8 cellular contexts compared by ENCODE assay signal in genomic region chr17:66673668-66674276, GRCh38.
A peak's percentile ranks its signal among the peaks of the same experiment; 100 is the strongest.
DNase-seq lines count a peak whose midpoint lies in the region; ATAC-seq and TF ChIP-seq lines count a peak whose summit lies in the region.

No MANE protein-coding gene starts in this region.

- peak overlapping the region; percentile 28 for H4K91ac ChIP-seq in neuronal stem cell (ENCODE audit: low read depth, low read length, poor library complexity)

- peaks cover 27% of the 10 kb centered on the region for H3K36me3 Mint-ChIP-seq in activated naive CD4-positive, alpha-beta T cell treated with anti-CD3 and anti-CD28 coated beads for 36 hours (ENCODE audit: low read depth)

- H3K18ac ChIP-seq in neuronal stem cell (ENCODE audit: low read length): no peak overlapping the region

- TF ChIP-seq CTCF in AG09319 (IDR thresholded peaks at IDR 0.05; ENCODE audit: low read depth, low read length) (peak; percentile 82), foreskin keratinocyte (conservative IDR thresholded peaks at IDR 0.05) (peak; percentile 91)

- H3K9me3 Mint-ChIP-seq in activated naive CD4-positive, alpha-beta T cell treated with anti-CD3 and anti-CD28 coated beads for 36 hours: peaks cover 3% of the 10 kb centered on the region

- H3K27ac Mint-ChIP-seq in activated naive CD4-positive, alpha-beta T cell treated with anti-CD3 and anti-CD28 coated beads for 36 hours: peak overlapping the region; percentile 88

- H3K4me1 ChIP-seq in GM23248 (ENCODE audit: insufficient read depth) (peaks cover 8% of the 10 kb centered on the region), foreskin keratinocyte (peaks cover 26% of the 10 kb centered on the region), neuronal stem cell (ENCODE audit: control insufficient read depth in 2 of 2, insufficient read depth in 1 of 2, low read depth in 1 of 2, low read length in 2 of 2) (peaks cover 4 to 7% of the 10 kb centered on the region in 2 donors)

- H3F3A ChIP-seq in GM23248 (ENCODE audit: insufficient read depth): peaks cover 39% of the 10 kb centered on the region

- H3K9me3 ChIP-seq in GM23248 (ENCODE audit: low read depth): no peaks in the 10 kb centered on the region
- H3K9me3 ChIP-seq in neuronal stem cell (replicated peaks in 1 of 2; ENCODE audit: control insufficient read depth in 2 of 2, insufficient read depth in 1 of 2, low read depth in 1 of 2, low read length in 2 of 2): peaks cover 0 to 10% of the 10 kb centered on the region in 2 donors

- no peak for DNase-seq in AG09319 (ENCODE audit: extremely low read depth, low read depth)
- DNase-seq in GM23248: peak; percentile 87
- DNase-seq in OCI-M1 (lab: John Stamatoyannopoulos, UW): peak; percentile 46
- peak; percentile 72 for DNase-seq in activated naive CD4-positive, alpha-beta T cell treated with anti-CD3 and anti-CD28 coated beads for 36 hours
- DNase-seq in foreskin keratinocyte: peak in 1 of 2 donors; percentile 67
- peak; percentile 56 for DNase-seq in neuronal stem cell (ENCODE audit: low spot score)

- peak overlapping the region; percentile 4 for H2BK12ac ChIP-seq in neuronal stem cell (ENCODE audit: low read length)

- no peak overlapping the region for H2BK5ac ChIP-seq in neuronal stem cell (ENCODE audit: low read length)

- no peak overlapping the region for H2AFZ ChIP-seq in GM23248
- no peak overlapping the region for H2AFZ ChIP-seq in neuronal stem cell (ENCODE audit: low read length)

- H3K4ac ChIP-seq in neuronal stem cell (ENCODE audit: low read length): no peak overlapping the region

- no peak overlapping the region for H2BK15ac ChIP-seq in neuronal stem cell (ENCODE audit: low read length)

- H3K27me3 ChIP-seq in GM23248 (replicated peaks; ENCODE audit: insufficient read depth) (no peaks in the 10 kb centered on the region), foreskin keratinocyte (no peaks in the 10 kb centered on the region), neuronal stem cell (ENCODE audit: control insufficient read depth in 3 of 3, insufficient read depth in 3 of 3, low read depth in 1 of 3, low read length in 3 of 3) (no peaks in the 10 kb centered on the region)

- no peak overlapping the region for H3K4me3 ChIP-seq in GM23248
- no peak overlapping the region for H3K4me3 ChIP-seq in neuronal stem cell (ENCODE audit: low read length in 2 of 2)

- H3K36me3 ChIP-seq in GM23248 (ENCODE audit: low read depth) (no peaks in the 10 kb centered on the region), neuronal stem cell (replicated peaks in 1 of 2; ENCODE audit: control insufficient read depth in 2 of 2, insufficient read depth in 2 of 2, low read length in 2 of 2) (no peaks in the 10 kb centered on the region)

- intact Hi-C loops in activated naive CD4-positive, alpha-beta T cell treated with anti-CD3 and anti-CD28 coated beads for 36 hours (cut with micrococcal nuclease): loop anchor here (1.0 to 5.0 kb wide), 7 partner anchors 40 to 473 kb away; no protein-coding TSS in a partner anchor

- H2AK5ac ChIP-seq in neuronal stem cell (ENCODE audit: low read depth, low read length): no peak overlapping the region

- H3K4me2 ChIP-seq in GM23248 (ENCODE audit: unreplicated experiment) (no peak overlapping the region), neuronal stem cell (ENCODE audit: insufficient read depth, low read length, poor library complexity, severe bottlenecking) (no peak overlapping the region)

- peak overlapping the region; percentile 20 for H3K4me3 Mint-ChIP-seq in activated naive CD4-positive, alpha-beta T cell treated with anti-CD3 and anti-CD28 coated beads for 36 hours

- 22 to 24% methylated on average over 8 of the region's 8 CpGs for WGBS in GM23248 (ENCODE audit: low coverage in 1 of 2, low lambda C conversion rate in 2 of 2, missing lambda C conversion rate in 2 of 2), 2 experiments
- WGBS in neuronal stem cell (ENCODE audit: extremely low coverage in 2 of 2, insufficient read length in 2 of 2, insufficient replicate concordance in 1 of 2), 2 donors: no CpG with 5 or more reads among the region's 8 CpGs

- no peaks in the 10 kb centered on the region for H3K27me3 Mint-ChIP-seq in activated naive CD4-positive, alpha-beta T cell treated with anti-CD3 and anti-CD28 coated beads for 36 hours (ENCODE audit: low read depth)

- no peaks in the 10 kb centered on the region for H3K79me1 ChIP-seq in neuronal stem cell (ENCODE audit: low read depth, low read length)

- H3K9me2 ChIP-seq in GM23248 (ENCODE audit: insufficient read depth): no peaks in the 10 kb centered on the region

- H4K8ac ChIP-seq in neuronal stem cell (ENCODE audit: low read depth, low read length): no peak overlapping the region

- H4K20me1 ChIP-seq in GM23248 (ENCODE audit: insufficient read depth): no peaks in the 10 kb centered on the region

- in situ Hi-C loops in GM23248 (cut with MboI): no loop called here

- H3K9ac ChIP-seq in GM23248 (no peak overlapping the region), neuronal stem cell (ENCODE audit: low read depth, low read length, poor library complexity) (no peak overlapping the region)

- peaks cover 76% of the 10 kb centered on the region for H3K4me1 Mint-ChIP-seq in activated naive CD4-positive, alpha-beta T cell treated with anti-CD3 and anti-CD28 coated beads for 36 hours (ENCODE audit: low read depth)

- no peaks in the 10 kb centered on the region for H3K79me2 ChIP-seq in GM23248 (ENCODE audit: insufficient read depth)

- ATAC-seq in foreskin keratinocyte: peak; percentile 9
- no peak for ATAC-seq in GM19395 (IDR thresholded peaks at IDR 0.05; ENCODE audit: unreplicated experiment)
- no peak for ATAC-seq in GM21528 (IDR thresholded peaks at IDR 0.05; ENCODE audit: low FRiP score, unreplicated experiment)

- no peak overlapping the region for H3K14ac ChIP-seq in neuronal stem cell (ENCODE audit: low read length)

- H2BK120ac ChIP-seq in neuronal stem cell (ENCODE audit: low read depth, low read length): no peak overlapping the region

- CTCF ChIA-PET in activated naive CD4-positive, alpha-beta T cell treated with anti-CD3 and anti-CD28 coated beads for 36 hours (lab: Charles Lee): interaction anchor here (0.6 to 1.1 kb wide), 3 partner anchors 169 to 440 kb away, joined by 3 to 11 read pairs (median 3); no protein-coding TSS in a partner anchor

- H3K27ac ChIP-seq in GM23248 (no peak overlapping the region), foreskin keratinocyte (no peak overlapping the region), neuronal stem cell (replicated peaks; ENCODE audit: low read length) (no peak overlapping the region)

- no peak overlapping the region for H3K23ac ChIP-seq in neuronal stem cell (ENCODE audit: low read depth, low read length, poor library complexity)
